ENCODE assay signal across 8 cellular contexts in genomic region chr7:130941322-130942210, GRCh38.
DNase-seq lines count a peak whose midpoint lies in the region; ATAC-seq, FAIRE-seq and TF ChIP-seq lines count a peak whose summit lies in the region.

No MANE protein-coding gene starts in this region.

- no peak for ATAC-seq in HG03139 (IDR thresholded peaks at IDR 0.05; ENCODE audit: unreplicated experiment)

- peaks cover 22% of the 10 kb centered on the region for H4K20me1 ChIP-seq in astrocyte (ENCODE audit: insufficient read depth, low read length)

- TF ChIP-seq CTCF in astrocyte (IDR thresholded peaks at IDR 0.05; ENCODE audit: insufficient read depth, low read depth, low read length) (no peak), suprapubic skin (IDR thresholded peaks at IDR 0.05) (no peak)

- H3K9me3 ChIP-seq in CD4-positive, alpha-beta memory T cell (ENCODE audit: control insufficient read depth in 1 of 2, low read length in 2 of 2), result no peaks in the 10 kb centered on the region
- H3K9me3 ChIP-seq in astrocyte (ENCODE audit: insufficient read depth, low read depth, low read length) (no peaks in the 10 kb centered on the region), suprapubic skin (no peaks in the 10 kb centered on the region)

- peaks cover 74 to 96% (median 86%) of the 10 kb centered on the region in 4 donors for H3K4me1 Mint-ChIP-seq in CD4-positive, alpha-beta memory T cell
- peaks cover 25% of the 10 kb centered on the region for H3K4me1 Mint-ChIP-seq in astrocyte (ENCODE audit: low read depth, unreplicated experiment)

- H3K4me1 ChIP-seq in CD4-positive, alpha-beta memory T cell (ENCODE audit: insufficient read depth, low read length), result peaks cover 97% of the 10 kb centered on the region
- peaks cover 28% of the 10 kb centered on the region for H3K4me1 ChIP-seq in astrocyte (ENCODE audit: insufficient read depth, low read length)
- H3K4me1 ChIP-seq in suprapubic skin, result peaks cover 60% of the 10 kb centered on the region

- peaks cover 100% of the 10 kb centered on the region for H3K79me2 ChIP-seq in astrocyte (ENCODE audit: insufficient read depth, low read length)

- H3K4me3 Mint-ChIP-seq in CD4-positive, alpha-beta memory T cell, result peak overlapping the region; percentile 89 to 97 (median 94)
- no peak overlapping the region for H3K4me3 Mint-ChIP-seq in astrocyte (ENCODE audit: unreplicated experiment)

- peaks cover 32 to 75% of the 10 kb centered on the region in 2 donors for H3K36me3 Mint-ChIP-seq in CD4-positive, alpha-beta memory T cell
- H3K36me3 Mint-ChIP-seq in astrocyte (ENCODE audit: low read depth, unreplicated experiment), result peaks cover 21% of the 10 kb centered on the region

- WGBS in suprapubic skin, result 63% methylated on average over 19 of the region's 20 CpGs

- POLR2A ChIA-PET in CD4-positive, alpha-beta memory T cell (lab: Charles Lee; ENCODE audit: partially characterized antibody), result interaction anchor here (0.8 to 7.8 kb wide), 7 partner anchors 9 to 166 kb away, joined by 3 to 116 read pairs (median 5); no protein-coding TSS in a partner anchor

- no peaks in the 10 kb centered on the region for H3K9me3 Mint-ChIP-seq in CD4-positive, alpha-beta memory T cell
- H3K9me3 Mint-ChIP-seq in astrocyte (ENCODE audit: unreplicated experiment), result no peaks in the 10 kb centered on the region

- H3K9ac ChIP-seq in astrocyte (ENCODE audit: low read length), result peak overlapping the region; percentile 94

- peak overlapping the region; percentile 87 for H3K4me2 ChIP-seq in astrocyte (ENCODE audit: low read length)

- no peak for TF ChIP-seq POLR2A in suprapubic skin (IDR thresholded peaks at IDR 0.05)

- no peaks in the 10 kb centered on the region for H3K27me3 ChIP-seq in CD4-positive, alpha-beta memory T cell (ENCODE audit: insufficient read depth, low read length)
- H3K27me3 ChIP-seq in astrocyte (ENCODE audit: insufficient read depth, low read length) (no peaks in the 10 kb centered on the region), layer of hippocampus (ENCODE audit: control insufficient read depth, insufficient read depth, low read length) (no peaks in the 10 kb centered on the region), suprapubic skin (no peaks in the 10 kb centered on the region)

- peak overlapping the region; percentile 77 for H3K27ac ChIP-seq in CD4-positive, alpha-beta memory T cell (ENCODE audit: low read depth, low read length)
- H3K27ac ChIP-seq in astrocyte (ENCODE audit: low read depth, low read length), result peak overlapping the region; percentile 97
- peak overlapping the region; percentile 58 for H3K27ac ChIP-seq in layer of hippocampus (ENCODE audit: low read depth, low read length)
- peak overlapping the region; percentile 85 for H3K27ac ChIP-seq in suprapubic skin

- FAIRE-seq in astrocyte (lab: Jason Lieb, UNC), result no peak

- no peak overlapping the region for H2AFZ ChIP-seq in astrocyte (ENCODE audit: low read depth, low read length)

- CTCF ChIA-PET in CD4-positive, alpha-beta memory T cell (lab: Charles Lee; ENCODE audit: partially characterized antibody), result interaction anchor here (0.6 to 6.2 kb wide), 7 partner anchors 12 to 45 kb away, joined by 3 to 29 read pairs (median 7); no protein-coding TSS in a partner anchor

- TF ChIP-seq EP300 in suprapubic skin (IDR thresholded peaks at IDR 0.05), result no peak

- peak in 3 of 5 donors; percentile 44 to 73 (median 44) for DNase-seq in CD4-positive, alpha-beta memory T cell
- DNase-seq in NCI-H2227 (lab: John Stamatoyannopoulos, UW; ENCODE audit: unreplicated experiment) (peak; percentile 61), astrocyte (ENCODE audit: low read depth) (peak; percentile 77), suprapubic skin (ENCODE audit: low spot score in 2 of 2) (no peak), ecto neural progenitor cell (ENCODE audit: low spot score) (no peak), NCI-H774 (lab: John Stamatoyannopoulos, UW) (no peak)

- intact Hi-C loops in CD4-positive, alpha-beta memory T cell (cut with micrococcal nuclease), result no loop called here

- H3K27me3 Mint-ChIP-seq in CD4-positive, alpha-beta memory T cell, result peaks cover 0 to 2% of the 10 kb centered on the region in 2 donors
- no peaks in the 10 kb centered on the region for H3K27me3 Mint-ChIP-seq in astrocyte (ENCODE audit: low read depth, unreplicated experiment)

- H3K4me3 ChIP-seq in CD4-positive, alpha-beta memory T cell (ENCODE audit: low read length in 2 of 2), result peak overlapping the region; percentile 51 to 52
- peak overlapping the region; percentile 84 for H3K4me3 ChIP-seq in astrocyte (ENCODE audit: insufficient read depth, low read depth, low read length)
- H3K4me3 ChIP-seq in suprapubic skin, result peak overlapping the region; percentile 41

- H3K27ac Mint-ChIP-seq in CD4-positive, alpha-beta memory T cell, result peak overlapping the region in 6 of 7 donors; percentile 93 to 99 (median 98)
- peak overlapping the region; percentile 30 for H3K27ac Mint-ChIP-seq in astrocyte (ENCODE audit: unreplicated experiment)

- no peaks in the 10 kb centered on the region for H3K36me3 ChIP-seq in CD4-positive, alpha-beta memory T cell (ENCODE audit: insufficient read depth, low read length)
- H3K36me3 ChIP-seq in astrocyte (ENCODE audit: insufficient read depth, low read length), result no peaks in the 10 kb centered on the region
- H3K36me3 ChIP-seq in suprapubic skin, result no peaks in the 10 kb centered on the region

Comparison
In these comparisons a context has a peak if more than half of its experiments do, and no peak if none do; other contexts are left out.
1. DNase-seq: peak in CD4-positive, alpha-beta memory T cell (3 of 5), NCI-H2227 (single experiment) and astrocyte (single experiment); none in suprapubic skin (0 of 2), ecto neural progenitor cell (single experiment) and NCI-H774 (single experiment).
2. Peak in every context shown above with its lines, with median percentiles within 50 percentile points of each other: H3K27ac ChIP-seq and H3K4me3 ChIP-seq.